In the genomic region with DNA sequence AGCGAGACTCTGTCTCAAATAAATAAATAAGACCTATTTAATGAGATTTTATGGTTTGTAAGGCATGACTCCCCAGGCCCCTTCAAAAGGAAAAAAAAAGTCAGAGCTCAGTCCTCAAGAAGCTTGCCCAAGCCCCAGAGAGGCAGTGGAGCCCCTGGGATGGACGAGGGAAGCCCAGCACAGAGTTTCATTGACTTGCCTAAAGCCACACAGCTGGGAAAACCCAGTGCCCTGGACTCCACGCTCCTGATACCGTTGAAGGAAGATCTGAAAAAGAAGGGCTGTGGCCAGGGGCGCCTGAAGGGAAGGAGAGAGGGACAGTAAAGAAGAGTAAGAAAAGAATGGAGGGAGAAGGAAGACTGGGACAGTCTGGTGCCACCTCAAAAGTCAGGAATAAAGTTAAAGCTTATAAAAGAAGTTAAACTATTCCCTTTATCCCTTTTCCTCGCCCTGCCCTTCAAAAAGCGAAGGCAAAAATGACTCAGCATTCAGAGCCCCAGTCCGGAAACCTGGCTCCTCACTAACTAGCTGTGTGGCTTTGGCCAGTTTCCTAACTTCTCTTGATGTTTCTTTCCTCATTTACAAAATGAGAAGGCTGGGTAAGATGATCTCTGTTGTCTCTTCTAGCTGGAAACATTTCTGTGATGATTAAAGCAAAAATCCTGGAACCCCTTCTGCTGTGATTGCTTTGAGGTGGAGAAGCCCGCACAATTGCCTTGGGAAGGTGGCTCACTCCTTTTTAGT, we compare ENCODE assay signal across 1 cellular context.
A peak's percentile ranks its signal among the peaks of the same experiment; 100 is the strongest.
TF ChIP-seq lines count a peak whose summit lies in the region.

No MANE protein-coding gene starts in this region.

TF ChIP-seq in K562, 482 proteins besides CTCF, POLR2A, EP300 and RAD21:
- no peak for TF ChIP-seq ZNF146 (CRISPR knock-in tag; IDR thresholded peaks at IDR 0.05; ENCODE audit: unreplicated experiment)
- TF ChIP-seq, protein P1, sequence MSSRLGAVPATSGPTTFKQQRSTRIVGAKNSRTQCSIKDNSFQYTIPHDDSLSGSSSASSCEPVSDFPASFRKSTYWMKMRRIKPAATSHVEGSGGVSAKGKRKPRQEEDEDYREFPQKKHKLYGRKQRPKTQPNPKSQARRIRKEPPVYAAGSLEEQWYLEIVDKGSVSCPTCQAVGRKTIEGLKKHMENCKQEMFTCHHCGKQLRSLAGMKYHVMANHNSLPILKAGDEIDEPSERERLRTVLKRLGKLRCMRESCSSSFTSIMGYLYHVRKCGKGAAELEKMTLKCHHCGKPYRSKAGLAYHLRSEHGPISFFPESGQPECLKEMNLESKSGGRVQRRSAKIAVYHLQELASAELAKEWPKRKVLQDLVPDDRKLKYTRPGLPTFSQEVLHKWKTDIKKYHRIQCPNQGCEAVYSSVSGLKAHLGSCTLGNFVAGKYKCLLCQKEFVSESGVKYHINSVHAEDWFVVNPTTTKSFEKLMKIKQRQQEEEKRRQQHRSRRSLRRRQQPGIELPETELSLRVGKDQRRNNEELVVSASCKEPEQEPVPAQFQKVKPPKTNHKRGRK (tag; IDR thresholded peaks at IDR 0.05) = peak; percentile 69
- 0 out of 2 replicates have a peak, but pooled peaks have one; percentile 19 for TF ChIP-seq C11orf30 (IDR thresholded peaks at IDR 0.05; ENCODE audit: low read depth)
- TF ChIP-seq, protein P2, sequence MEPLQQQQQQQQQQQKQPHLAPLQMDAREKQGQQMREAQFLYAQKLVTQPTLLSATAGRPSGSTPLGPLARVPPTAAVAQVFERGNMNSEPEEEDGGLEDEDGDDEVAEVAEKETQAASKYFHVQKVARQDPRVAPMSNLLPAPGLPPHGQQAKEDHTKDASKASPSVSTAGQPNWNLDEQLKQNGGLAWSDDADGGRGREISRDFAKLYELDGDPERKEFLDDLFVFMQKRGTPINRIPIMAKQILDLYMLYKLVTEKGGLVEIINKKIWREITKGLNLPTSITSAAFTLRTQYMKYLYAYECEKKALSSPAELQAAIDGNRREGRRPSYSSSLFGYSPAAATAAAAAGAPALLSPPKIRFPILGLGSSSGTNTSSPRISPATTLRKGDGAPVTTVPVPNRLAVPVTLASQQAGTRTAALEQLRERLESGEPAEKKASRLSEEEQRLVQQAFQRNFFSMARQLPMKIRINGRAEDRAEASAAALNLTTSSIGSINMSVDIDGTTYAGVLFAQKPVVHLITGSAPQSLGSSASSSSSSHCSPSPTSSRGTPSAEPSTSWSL (CRISPR knock-in tag; IDR thresholded peaks at IDR 0.05; ENCODE audit: borderline replicate concordance) = no peak
- no peak for TF ChIP-seq MXD1 (CRISPR knock-in tag; IDR thresholded peaks at IDR 0.05; ENCODE audit: borderline replicate concordance, poor library complexity, severe bottlenecking)
